11 cellular contexts compared by ENCODE assay signal in genomic region chr4:76960014-76960413, GRCh38. TPM values are rescaled to one million over a fixed set of nuclear protein-coding genes. Genes with fewer than 3 reads are reported as not detected.
DNase-seq lines count a peak whose midpoint lies in the region; ATAC-seq and TF ChIP-seq lines count a peak whose summit lies in the region.
"Had no signal": no experiment of that assay in that cellular context is flagged by ENCODE, and none has a peak within 500 bp of the region (broad histone marks: within the 10 kb centered on the region; RNA-seq: fewer than 3 reads in every experiment).

No MANE protein-coding gene starts in this region.

- H2AK9ac ChIP-seq in IMR-90 (replicated peaks; ENCODE audit: low read depth, low read length, poor library complexity), result no peak overlapping the region

- H3K9ac ChIP-seq in IMR-90 (ENCODE audit: low read depth, low read length) (no peak overlapping the region), smooth muscle cell (ENCODE audit: low read depth) (no peak overlapping the region)
- H3K9ac ChIP-seq: parathyroid adenoma had no signal

- TF ChIP-seq RAD21 in IMR-90 (IDR thresholded peaks at IDR 0.05; ENCODE audit: low read length), result no peak

- no peak overlapping the region for H2BK15ac ChIP-seq in IMR-90 (ENCODE audit: low read depth, low read length)

- H3K4ac ChIP-seq in IMR-90 (ENCODE audit: low read depth, low read length), result no peak overlapping the region

- H4K20me1 ChIP-seq in IMR-90 (ENCODE audit: insufficient read depth, low read length) (peaks cover 92% of the 10 kb centered on the region), smooth muscle cell (ENCODE audit: low read depth) (peaks cover 96% of the 10 kb centered on the region)

- H2AK5ac ChIP-seq in IMR-90 (ENCODE audit: low read depth, low read length), result no peak overlapping the region

- H3K79me1 ChIP-seq in IMR-90 (ENCODE audit: low read depth in 1 of 2, low read length in 2 of 2), result peaks cover 4 to 72% of the 10 kb centered on the region in 2 experiments

- H2AFZ ChIP-seq in IMR-90 (replicated peaks; ENCODE audit: low read length, poor library complexity) (no peak overlapping the region), smooth muscle cell (ENCODE audit: low read depth) (no peak overlapping the region)
- H2AFZ ChIP-seq: parathyroid adenoma had no signal

- ATAC-seq in HG02571 (IDR thresholded peaks at IDR 0.05; ENCODE audit: unreplicated experiment), result peak; percentile 62
- no peak for ATAC-seq in IMR-90 (ENCODE audit: low read depth)
- no peak for ATAC-seq in esophagus mucosa

- H3K4me2 ChIP-seq in IMR-90 (ENCODE audit: low read depth, low read length) (no peak overlapping the region; the same call in 1 of the 2 replicates), smooth muscle cell (no peak overlapping the region)

- intact Hi-C loops in IMR-90 (cut with micrococcal nuclease) (no loop called here), esophagus squamous epithelium (cut with DNase I) (loop anchor here (10.0 kb wide), 1 partner anchor 75 kb away; no protein-coding TSS in a partner anchor)

- POLR2A ChIA-PET in IMR-90 (lab: Charles Lee; ENCODE audit: unreplicated experiment), result no interaction called here

- dilution Hi-C loops in IMR-90 (cut with HindIII; ENCODE audit: low sequenced_read_pairs, unreplicated experiment), result no loop called here

- H3K18ac ChIP-seq in IMR-90 (ENCODE audit: low read depth, low read length), result peak overlapping the region; percentile 30; the same call in 1 of the 2 replicates

- TF ChIP-seq POLR2A in IMR-90 (IDR thresholded peaks at IDR 0.05; ENCODE audit: low read depth, low read length) (no peak), esophagus squamous epithelium (IDR thresholded peaks at IDR 0.05) (no peak)

- peaks cover 4% of the 10 kb centered on the region for H3F3A ChIP-seq in smooth muscle cell (ENCODE audit: low read depth)

- H4K8ac ChIP-seq in IMR-90 (ENCODE audit: low read depth in 2 of 2, low read length in 2 of 2), result no peak overlapping the region

- no peak overlapping the region for H3K14ac ChIP-seq in IMR-90 (replicated peaks; ENCODE audit: low read depth, low read length)

- no peaks in the 10 kb centered on the region for H3K27me3 ChIP-seq in IMR-90 (ENCODE audit: control insufficient read depth, insufficient read depth, low read length)
- H3K27me3 ChIP-seq in smooth muscle cell (ENCODE audit: low read depth), result no peaks in the 10 kb centered on the region
- H3K27me3 ChIP-seq in esophagus squamous epithelium, result no peaks in the 10 kb centered on the region

- H3K27ac ChIP-seq in IMR-90 (ENCODE audit: insufficient read depth, low read length), result no peak overlapping the region
- peak overlapping the region; percentile 68 for H3K27ac ChIP-seq in smooth muscle cell (ENCODE audit: low read depth)
- H3K27ac ChIP-seq in esophagus squamous epithelium, result no peak overlapping the region
- H3K27ac ChIP-seq: 22Rv1, parathyroid adenoma, VCaP had no signal

- peaks cover 98% of the 10 kb centered on the region for H3K79me2 ChIP-seq in smooth muscle cell (ENCODE audit: low read depth)

- no peaks in the 10 kb centered on the region for H3K9me3 ChIP-seq in IMR-90 (ENCODE audit: control insufficient read depth, insufficient read depth, low read length)
- no peaks in the 10 kb centered on the region for H3K9me3 ChIP-seq in smooth muscle cell (replicated peaks; ENCODE audit: low read depth)
- no peaks in the 10 kb centered on the region for H3K9me3 ChIP-seq in esophagus squamous epithelium

- BruUV-seq in IMR-90 (replicated peaks; lab: Mats Ljungman, UMichigan), result no TSS peak

- H4K5ac ChIP-seq in IMR-90 (ENCODE audit: low read depth, low read length), result no peak overlapping the region

- WGBS in IMR-90 (ENCODE audit: extremely low coverage in 2 of 2, insufficient read length in 1 of 2), 2 experiments, result no CpG with 5 or more reads among the region's 4 CpGs
- WGBS in smooth muscle cell (ENCODE audit: low lambda C conversion rate), result 55% methylated on average over 4 of the region's 4 CpGs
- WGBS in esophagus squamous epithelium, 2 donors, result 79 to 81% methylated on average over 4 of the region's 4 CpGs

- no peak overlapping the region for H2BK5ac ChIP-seq in IMR-90 (ENCODE audit: low read depth, low read length, poor library complexity, severe bottlenecking)

- H2BK120ac ChIP-seq in IMR-90 (ENCODE audit: low read depth, low read length), result no peak overlapping the region

- H4K91ac ChIP-seq in IMR-90 (ENCODE audit: insufficient read depth, low read depth, low read length), result no peak overlapping the region

- TF ChIP-seq CTCF in IMR-90 (conservative IDR thresholded peaks at IDR 0.05; ENCODE audit: low read depth, low read length), result no peak
- TF ChIP-seq CTCF in smooth muscle cell (IDR thresholded peaks at IDR 0.05; ENCODE audit: borderline replicate concordance, insufficient read depth, poor library complexity, severe bottlenecking), result no peak
- TF ChIP-seq CTCF in esophagus squamous epithelium (IDR thresholded peaks at IDR 0.05), result no peak

- H3K4me3 ChIP-seq in IMR-90 (ENCODE audit: insufficient read depth, low read depth, low read length), result no peak overlapping the region
- no peak overlapping the region for H3K4me3 ChIP-seq in smooth muscle cell
- H3K4me3 ChIP-seq in esophagus squamous epithelium, result no peak overlapping the region

- DNase-seq in DMS53 (lab: John Stamatoyannopoulos, UW) (peak; percentile 47), DMS53 treated with DMSO at 0.1 percent for 48 hours (lab: John Stamatoyannopoulos, UW; ENCODE audit: unreplicated experiment) (no peak), IMR-90 (no peak), smooth muscle cell (lab: John Stamatoyannopoulos, UW; ENCODE audit: unreplicated experiment) (no peak), NCI-H226 (no peak), esophagus squamous epithelium (lab: John Stamatoyannopoulos, UW) (no peak)

- H3K9me1 ChIP-seq in IMR-90 (ENCODE audit: insufficient read depth, low read length), result peaks cover 27% of the 10 kb centered on the region

- H3K56ac ChIP-seq in IMR-90 (ENCODE audit: extremely low read depth, insufficient read depth, low read length), result no peak overlapping the region

- peaks cover 15% of the 10 kb centered on the region for H3K36me3 ChIP-seq in IMR-90 (ENCODE audit: control insufficient read depth, insufficient read depth, low read length)
- H3K36me3 ChIP-seq in smooth muscle cell (ENCODE audit: low read depth), result no peaks in the 10 kb centered on the region
- no peaks in the 10 kb centered on the region for H3K36me3 ChIP-seq in esophagus squamous epithelium

- peak overlapping the region; percentile 41; the same call in 1 of the 2 replicates for H3K23ac ChIP-seq in IMR-90 (ENCODE audit: low read depth, low read length)

- H3K4me1 ChIP-seq in IMR-90 (ENCODE audit: control insufficient read depth, insufficient read depth, low read length) (peaks cover 15% of the 10 kb centered on the region), smooth muscle cell (ENCODE audit: low read depth) (peaks cover 10% of the 10 kb centered on the region), esophagus squamous epithelium (peaks cover 0 to 17% (median 0%) of the 10 kb centered on the region in 3 donors)
- H3K4me1 ChIP-seq: parathyroid adenoma had no signal

- CTCF ChIA-PET in IMR-90 (lab: Yijun Ruan, JAX), result no interaction called here

- H2BK20ac ChIP-seq in IMR-90 (ENCODE audit: low read depth, low read length), result no peak overlapping the region

- in situ Hi-C loops in IMR-90 (cut with MboI; ENCODE audit: low sequenced_read_pairs), result no loop called here

TF ChIP-seq in IMR-90, 13 proteins besides CTCF, POLR2A, EP300 and RAD21:
- TF ChIP-seq FOS (IDR thresholded peaks at IDR 0.05; ENCODE audit: low read depth, low read length) (no peak), BHLHE40 (IDR thresholded peaks at IDR 0.05; ENCODE audit: low read depth, low read length) (peak; percentile 78), NFE2L2 (IDR thresholded peaks at IDR 0.05; ENCODE audit: low read depth, low read length) (no peak), RFX5 (IDR thresholded peaks at IDR 0.05; ENCODE audit: low read depth, low read length) (no peak), CHD1 (IDR thresholded peaks at IDR 0.05; ENCODE audit: low read depth, low read length) (no peak), MAZ (IDR thresholded peaks at IDR 0.05; ENCODE audit: borderline replicate concordance, low read depth, low read length) (no peak), MAFK (IDR thresholded peaks at IDR 0.05; ENCODE audit: low read depth, low read length) (no peak)

RNA-seq across cellular contexts. Expression of gene SEPTIN11, which starts 10.5 kb away (rescaled TPM):
- total RNA-seq in IMR-90 (2012; rRNA removed), result 573 and 632 TPM in 2 replicates
- 258 and 267 TPM in 2 replicates for polyA plus RNA-seq in IMR-90 (2012; rRNA removed)
- polyA plus RNA-seq in IMR-90 (2012; cell fraction: cytosol; rRNA removed), result 75.9 and 85.0 TPM in 2 replicates
- polyA plus RNA-seq in IMR-90 (2012; cell fraction: nucleus; rRNA removed; ENCODE audit: low replicate concordance), result 36.2 and 197 TPM in 2 replicates
- total RNA-seq in smooth muscle cell, result 244 and 285 TPM in 2 replicates
- 144 and 157 TPM in 2 replicates for polyA plus RNA-seq in smooth muscle cell
- 10 to 100 TPM; 10.4 to 56.6 (median 36.3) TPM for total RNA-seq in esophagus squamous epithelium
- 29.9 TPM for total RNA-seq in esophagus mucosa
